Comparison of ENCODE assay signal across 19 cellular contexts in genomic region chr15:43197773-43198172, GRCh38. TPM values are rescaled to one million over a fixed set of nuclear protein-coding genes. Genes with fewer than 3 reads are reported as not detected.
"Had no signal": no experiment of that assay in that cellular context is flagged by ENCODE, and none has a peak within 500 bp of the region (broad histone marks: within the 10 kb centered on the region; RNA-seq: fewer than 3 reads in every experiment).

No MANE protein-coding gene starts in this region.

RNA-seq across cellular contexts. Expression of gene EPB42, which starts 23.0 kb away (rescaled TPM):
- total RNA-seq: activated CD8-positive, alpha-beta memory T cell treated with anti-CD3 and anti-CD28 coated beads for 36 hours; activated CD8-positive, alpha-beta memory T cell treated with anti-CD3 and anti-CD28 coated beads, Interleukin-2, amount 10 ng/mL, durations not matched to agents 7 days and 5 days; activated CD8-positive, alpha-beta T cell treated with anti-CD3 and anti-CD28 coated beads for 36 hours; activated naive CD4-positive, alpha-beta T cell treated with anti-CD3 and anti-CD28 coated beads for 36 hours; activated naive CD8-positive, alpha-beta T cell treated with anti-CD3 and anti-CD28 coated beads for 36 hours; activated T-helper 1 cell treated with anti-CD3 and anti-CD28 coated beads, Interleukin-12 subunit alpha, Interleukin-12 subunit beta, Interleukin-2, Interleukin-4 antibody, amounts not matched to agents 30 ng/mL and 10 ng/mL and 1 ng/mL, durations not matched to agents 14 hours and 24 hours and 36 hours; activated T-helper 2 cell treated with anti-CD3 and anti-CD28 coated beads, Interferon-gamma antibody, Interleukin-2, Interleukin-4, amounts not matched to agents 10 μg/mL and 5 μg/mL and 100 μg/mL, durations not matched to agents 14 hours and 24 hours and 36 hours; body of pancreas; chondrocyte; dermis microvascular lymphatic vessel endothelial cell; endothelial cell of umbilical vein; esophagus squamous epithelium; fibroblast of lung; fibroblast of villous mesenchyme; glomerular endothelial cell; T-helper 1 cell treated with Interleukin-12 subunit alpha and Interleukin-12 subunit beta and Interleukin-4 antibody, amounts not matched to agents 30 ng/mL and 1 ng/mL, for 36 hours; WTC11 had no signal
- polyA plus RNA-seq: aorta, endothelial cell of umbilical vein, esophagus, fibroblast of lung had no signal
